Comparison of ENCODE assay signal across 8 cellular contexts in genomic region chr5:168486136-168486879, GRCh38. TPM values are rescaled to one million over a fixed set of nuclear protein-coding genes. Genes with fewer than 3 reads are reported as not detected.
A peak's percentile ranks its signal among the peaks of the same experiment; 100 is the strongest.
DNase-seq lines count a peak whose midpoint lies in the region; ATAC-seq and TF ChIP-seq lines count a peak whose summit lies in the region.

TSS of gene RARS1 (plus strand) at chr5:168486471. CDS start at chr5:168486499, 28 bp downstream.

- peak within 1 kb of the TSS; percentile 71 for H3K4me3 ChIP-seq in mucosa of descending colon

- peak; percentile 97 for TF ChIP-seq CTCF in mucosa of descending colon (IDR thresholded peaks at IDR 0.05)

- TF ChIP-seq RAD21 in Ishikawa (IDR thresholded peaks at IDR 0.05; ENCODE audit: low read depth): peak; percentile 62; the same call in 1 of the 2 replicates

- TF ChIP-seq EP300 in Ishikawa (IDR thresholded peaks at IDR 0.05; ENCODE audit: borderline replicate concordance): peak; percentile 29; the same call in 1 of the 2 replicates

- peaks cover 3% of the 10 kb centered on the region for H3K4me1 ChIP-seq in mucosa of descending colon (ENCODE audit: low read depth)

- ATAC-seq in GM21576 (IDR thresholded peaks at IDR 0.05; ENCODE audit: unreplicated experiment): peak; percentile 81
- ATAC-seq in mucosa of descending colon: peak; percentile 100

- DNase-seq in DMS53 treated with DMSO at 0.1 percent for 48 hours (lab: John Stamatoyannopoulos, UW; ENCODE audit: unreplicated experiment) (peak; percentile 87), OCI-M2 (lab: John Stamatoyannopoulos, UW; ENCODE audit: unreplicated experiment) (peak; percentile 52), activated T-cell treated with anti-CD3 and anti-CD28 coated beads for 48 hours (ENCODE audit: low read depth) (peak; percentile 88), epithelial cell of prostate (ENCODE audit: low read depth, low spot score) (peak; percentile 69), mucosa of descending colon (peak; percentile 95)
- DNase-seq in stimulated activated CD8-positive, alpha-beta memory T cell treated with anti-CD3 and anti-CD28 coated beads, Interleukin-4, amount 100 ng/mL, for 24 hours (ENCODE audit: low read depth): peak; percentile 85

- intact Hi-C loops in mucosa of descending colon (cut with DNase I, micrococcal nuclease): no loop called here

- no peaks in the 10 kb centered on the region for H3K36me3 ChIP-seq in mucosa of descending colon (ENCODE audit: low read depth)

- peak within 1 kb of the TSS; percentile 70 for H3K27ac ChIP-seq in epithelial cell of prostate

- H3K9me3 ChIP-seq in mucosa of descending colon: no peaks in the 10 kb centered on the region

TF ChIP-seq in Ishikawa, 13 proteins besides CTCF, POLR2A, EP300 and RAD21:
- TF ChIP-seq CEBPB (IDR thresholded peaks at IDR 0.05) (no peak), TAF1 (IDR thresholded peaks at IDR 0.05; ENCODE audit: low read depth) (peak; percentile 91), MAX (IDR thresholded peaks at IDR 0.05) (peak; percentile 77), YY1 (IDR thresholded peaks at IDR 0.05; ENCODE audit: low read depth) (peak; percentile 59), TCF12 (IDR thresholded peaks at IDR 0.05; ENCODE audit: low read depth) (peak; percentile 70; the same call in 1 of the 2 replicates), CREB1 (IDR thresholded peaks at IDR 0.05; ENCODE audit: low read depth) (0 out of 2 replicates have a peak, but pooled peaks have one; percentile 13), EGR1 (IDR thresholded peaks at IDR 0.05) (no peak), REST (IDR thresholded peaks at IDR 0.05; ENCODE audit: low read depth) (peak; percentile 55), ZBTB7A (IDR thresholded peaks at IDR 0.05; ENCODE audit: low read depth) (no peak)

RNA-seq across cellular contexts. Expression of gene RARS1, which starts in this region (rescaled TPM):
- 10 to 100 TPM; 56.8 to 71.9 (median 63.7) TPM for total RNA-seq in mucosa of descending colon

Comparison
In these comparisons a context has a peak if more than half of its experiments do, and no peak if none do; other contexts are left out.
1. Peak in every context shown above with its lines: DNase-seq, ATAC-seq, H3K4me3 ChIP-seq and H3K27ac ChIP-seq.